Comparison of ENCODE assay signal across 8 cellular contexts in genomic region chr4:165398570-165398969, GRCh38. TPM values are rescaled to one million over a fixed set of nuclear protein-coding genes. Genes with fewer than 3 reads are reported as not detected.
DNase-seq lines count a peak whose midpoint lies in the region; FAIRE-seq and TF ChIP-seq lines count a peak whose summit lies in the region.
"Had no signal": no experiment of that assay in that cellular context is flagged by ENCODE, and none has a peak within 500 bp of the region (broad histone marks: within the 10 kb centered on the region; RNA-seq: fewer than 3 reads in every experiment).

No MANE protein-coding gene starts in this region.

- no peak overlapping the region for H3K27ac ChIP-seq in small intestine (ENCODE audit: low read depth in 1 of 2, low read length in 1 of 2)
- H3K27ac ChIP-seq: thoracic aorta had no signal

- no peaks in the 10 kb centered on the region for H3K27me3 ChIP-seq in small intestine (ENCODE audit: control insufficient read depth in 2 of 2, insufficient read depth in 2 of 2, low read length in 2 of 2)

- H3K36me3 Mint-ChIP-seq in immature natural killer cell = no peaks in the 10 kb centered on the region

- no peaks in the 10 kb centered on the region for H3K36me3 ChIP-seq in small intestine (ENCODE audit: control insufficient read depth in 2 of 2, insufficient read depth in 2 of 2, low read length in 2 of 2)
- H3K36me3 ChIP-seq: thoracic aorta had no signal

- peaks cover 2 to 10% (median 3%) of the 10 kb centered on the region in 3 donors for H3K27me3 Mint-ChIP-seq in immature natural killer cell (ENCODE audit: low read depth in 3 of 3)

- no peak overlapping the region for H3K4me3 Mint-ChIP-seq in immature natural killer cell

- H3K9me3 Mint-ChIP-seq in immature natural killer cell = no peaks in the 10 kb centered on the region

- POLR2A ChIA-PET in HEK293T (lab: Yijun Ruan, JAX) = no interaction called here

- H3K4me1 Mint-ChIP-seq in immature natural killer cell = no peaks in the 10 kb centered on the region

- FAIRE-seq in small intestine (lab: Jason Lieb, UNC) = no peak

- CTCF ChIA-PET in HEK293T (lab: Yijun Ruan, JAX) = no interaction called here

- H3K9me3 ChIP-seq in small intestine (ENCODE audit: control insufficient read depth, low read depth) = no peaks in the 10 kb centered on the region
- H3K9me3 ChIP-seq: thoracic aorta had no signal

- peak; percentile 80 for DNase-seq in HEK293T (ENCODE audit: extremely low spot score)
- DNase-seq in NCI-H2107 treated with DMSO at 0.1 percent for 48 hours (lab: John Stamatoyannopoulos, UW; ENCODE audit: unreplicated experiment) = peak; percentile 86
- DNase-seq in cerebellar nuclear complex (lab: John Stamatoyannopoulos, UW) = peak; percentile 95 to 97
- peak; percentile 5 for DNase-seq in small intestine
- DNase-seq in inferior parietal cortex (ENCODE audit: extremely low spot score) = no peak
- no peak for DNase-seq in immature natural killer cell
- DNase-seq in iPS-NIHi7 (ENCODE audit: extremely low spot score) = no peak

- 9 to 15% (median 11%) methylated on average over 1 of the region's 1 CpG for WGBS in small intestine, 3 donors

- H3K27ac Mint-ChIP-seq in immature natural killer cell = no peak overlapping the region

- no peak overlapping the region for H3K4me3 ChIP-seq in small intestine (ENCODE audit: low read depth in 1 of 2, low read length in 2 of 2)
- H3K4me3 ChIP-seq: thoracic aorta had no signal

- no peaks in the 10 kb centered on the region for H3K4me1 ChIP-seq in small intestine (ENCODE audit: control insufficient read depth in 2 of 2, insufficient read depth in 1 of 2, low read depth in 1 of 2, low read length in 1 of 2)

TF ChIP-seq in HEK293T, 16 proteins besides CTCF, POLR2A, EP300 and RAD21:
- TF ChIP-seq SUZ12 (IDR thresholded peaks at IDR 0.05) (no peak), CTBP1 (IDR thresholded peaks at IDR 0.05; ENCODE audit: borderline replicate concordance) (no peak), PKNOX1 (IDR thresholded peaks at IDR 0.05) (peak; percentile 97), ELF4 (IDR thresholded peaks at IDR 0.05) (no peak), NFRKB (IDR thresholded peaks at IDR 0.05) (no peak), L3MBTL2 (conservative IDR thresholded peaks at IDR 0.05) (no peak), SP1 (IDR thresholded peaks at IDR 0.05) (no peak)

RNA-seq across cellular contexts. Expression of gene CPE, which starts 19.8 kb away (rescaled TPM):
- polyA plus RNA-seq in small intestine (10 to 100 TPM in 1 of 3 donors, 1 to 10 TPM in 2; 1.1 to 44.5 (median 1.4) TPM), immature natural killer cell (not detected)

Comparison
In these comparisons a context has a peak if more than half of its experiments do, and no peak if none do; other contexts are left out.
1. DNase-seq: peak in HEK293T (single experiment), NCI-H2107 treated with DMSO at 0.1 percent for 48 hours (single experiment), cerebellar nuclear complex (2 of 2) and small intestine (single experiment); none in inferior parietal cortex (single experiment), immature natural killer cell (0 of 3) and iPS-NIHi7 (single experiment).